1 cellular context compared by ENCODE assay signal in the genomic region with DNA sequence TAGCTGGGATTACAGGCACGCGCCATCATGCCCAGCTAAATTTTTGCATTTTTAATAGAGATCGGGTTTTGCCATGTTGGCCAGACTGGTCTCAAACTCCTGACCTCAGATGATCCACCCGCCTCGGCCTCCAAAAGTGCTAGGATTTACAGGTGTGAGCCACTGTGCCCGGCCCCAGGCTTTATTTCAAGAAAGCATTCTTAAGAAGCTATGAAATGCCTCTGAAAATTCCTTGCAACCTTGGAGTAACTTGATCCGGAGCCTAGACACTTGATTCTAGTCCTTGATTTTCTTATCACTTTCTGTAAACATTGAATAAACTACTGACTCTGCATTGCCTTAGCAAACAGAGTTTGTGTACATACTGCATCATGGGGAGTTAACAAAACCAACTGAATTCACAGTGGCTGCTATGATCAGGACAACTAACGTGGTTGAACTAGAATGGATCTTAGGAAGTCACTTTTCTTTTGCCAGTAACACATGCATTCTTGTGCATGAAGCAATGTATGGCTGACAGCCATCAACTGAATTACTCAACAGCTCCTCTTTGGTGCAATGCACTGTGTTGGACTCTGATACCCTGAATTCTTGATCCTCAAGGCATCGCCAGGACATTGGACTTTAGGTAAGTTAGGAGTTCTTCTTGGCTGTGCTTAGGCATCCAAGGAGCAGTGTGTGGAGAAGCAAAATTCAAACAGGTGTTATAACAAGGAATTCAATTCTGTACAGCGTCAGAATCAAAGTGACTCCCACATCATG.
TF ChIP-seq lines count a peak whose summit lies in the region.

No MANE protein-coding gene starts in this region.

TF ChIP-seq in HepG2, 621 proteins besides CTCF, POLR2A, EP300 and RAD21 (continued from another document and continues in another):
- TF ChIP-seq ZNF678 (CRISPR knock-in tag; IDR thresholded peaks at IDR 0.05) (no peak), ZNF251 (CRISPR knock-in tag; IDR thresholded peaks at IDR 0.05) (no peak), SRSF1 (optimal IDR thresholded peaks at IDR 0.05; ENCODE audit: low read depth, low read length) (no peak), FOXA1 (IDR thresholded peaks at IDR 0.05) (peak; percentile 97), FOXA1 (CRISPR knock-in tag; IDR thresholded peaks at IDR 0.05) (peak; percentile 99), MAFK (conservative IDR thresholded peaks at IDR 0.05 in 1 of 2, IDR thresholded peaks at IDR 0.05 in 1 of 2; ENCODE audit: low read length in 2 of 2) (peak; percentile 81 to 86), ISL2 (CRISPR knock-in tag; IDR thresholded peaks at IDR 0.05) (peak; percentile 97), ZNF343 (CRISPR knock-in tag; IDR thresholded peaks at IDR 0.05) (no peak), ZSCAN22 (CRISPR knock-in tag; IDR thresholded peaks at IDR 0.05) (no peak), ZNF790 (CRISPR knock-in tag; IDR thresholded peaks at IDR 0.05; ENCODE audit: borderline replicate concordance) (no peak; the same call in 1 of the 2 replicates), ZNF546 (CRISPR knock-in tag; conservative IDR thresholded peaks at IDR 0.05) (no peak), NFE2L1 (CRISPR knock-in tag; IDR thresholded peaks at IDR 0.05; ENCODE audit: borderline replicate concordance) (no peak), RBM39 (IDR thresholded peaks at IDR 0.05; ENCODE audit: low read depth, low read length, poor library complexity, severe bottlenecking) (no peak), ZNF619 (CRISPR knock-in tag; IDR thresholded peaks at IDR 0.05) (no peak), POGZ (CRISPR knock-in tag; IDR thresholded peaks at IDR 0.05) (peak; percentile 92), ADNP (CRISPR knock-in tag; IDR thresholded peaks at IDR 0.05) (no peak), KLF15 (CRISPR knock-in tag; IDR thresholded peaks at IDR 0.05; ENCODE audit: borderline replicate concordance) (no peak), ZNF432 (CRISPR knock-in tag; IDR thresholded peaks at IDR 0.05; ENCODE audit: borderline replicate concordance) (no peak), ZNF230 (CRISPR knock-in tag; IDR thresholded peaks at IDR 0.05) (peak; percentile 86; the same call in 1 of the 2 replicates), NFRKB (IDR thresholded peaks at IDR 0.05) (no peak), MLLT10 (CRISPR knock-in tag; IDR thresholded peaks at IDR 0.05) (no peak), ZNF768 (CRISPR knock-in tag; IDR thresholded peaks at IDR 0.05) (no peak), HMGA1 (CRISPR knock-in tag; conservative IDR thresholded peaks at IDR 0.05) (no peak), PLRG1 (conservative IDR thresholded peaks at IDR 0.05) (no peak), HOXA9 (CRISPR knock-in tag; IDR thresholded peaks at IDR 0.05; ENCODE audit: borderline replicate concordance) (peak; percentile 46; the same call in 1 of the 2 replicates)
- TF ChIP-seq, protein P1, sequence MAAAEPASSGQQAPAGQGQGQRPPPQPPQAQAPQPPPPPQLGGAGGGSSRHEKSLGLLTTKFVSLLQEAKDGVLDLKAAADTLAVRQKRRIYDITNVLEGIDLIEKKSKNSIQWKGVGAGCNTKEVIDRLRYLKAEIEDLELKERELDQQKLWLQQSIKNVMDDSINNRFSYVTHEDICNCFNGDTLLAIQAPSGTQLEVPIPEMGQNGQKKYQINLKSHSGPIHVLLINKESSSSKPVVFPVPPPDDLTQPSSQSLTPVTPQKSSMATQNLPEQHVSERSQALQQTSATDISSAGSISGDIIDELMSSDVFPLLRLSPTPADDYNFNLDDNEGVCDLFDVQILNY (CRISPR knock-in tag; conservative IDR thresholded peaks at IDR 0.05): no peak
- TF ChIP-seq, protein P2, sequence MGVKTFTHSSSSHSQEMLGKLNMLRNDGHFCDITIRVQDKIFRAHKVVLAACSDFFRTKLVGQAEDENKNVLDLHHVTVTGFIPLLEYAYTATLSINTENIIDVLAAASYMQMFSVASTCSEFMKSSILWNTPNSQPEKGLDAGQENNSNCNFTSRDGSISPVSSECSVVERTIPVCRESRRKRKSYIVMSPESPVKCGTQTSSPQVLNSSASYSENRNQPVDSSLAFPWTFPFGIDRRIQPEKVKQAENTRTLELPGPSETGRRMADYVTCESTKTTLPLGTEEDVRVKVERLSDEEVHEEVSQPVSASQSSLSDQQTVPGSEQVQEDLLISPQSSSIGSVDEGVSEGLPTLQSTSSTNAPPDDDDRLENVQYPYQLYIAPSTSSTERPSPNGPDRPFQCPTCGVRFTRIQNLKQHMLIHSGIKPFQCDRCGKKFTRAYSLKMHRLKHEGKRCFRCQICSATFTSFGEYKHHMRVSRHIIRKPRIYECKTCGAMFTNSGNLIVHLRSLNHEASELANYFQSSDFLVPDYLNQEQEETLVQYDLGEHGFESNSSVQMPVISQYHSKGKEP (CRISPR knock-in tag; IDR thresholded peaks at IDR 0.05): no peak
- TF ChIP-seq, protein P3, sequence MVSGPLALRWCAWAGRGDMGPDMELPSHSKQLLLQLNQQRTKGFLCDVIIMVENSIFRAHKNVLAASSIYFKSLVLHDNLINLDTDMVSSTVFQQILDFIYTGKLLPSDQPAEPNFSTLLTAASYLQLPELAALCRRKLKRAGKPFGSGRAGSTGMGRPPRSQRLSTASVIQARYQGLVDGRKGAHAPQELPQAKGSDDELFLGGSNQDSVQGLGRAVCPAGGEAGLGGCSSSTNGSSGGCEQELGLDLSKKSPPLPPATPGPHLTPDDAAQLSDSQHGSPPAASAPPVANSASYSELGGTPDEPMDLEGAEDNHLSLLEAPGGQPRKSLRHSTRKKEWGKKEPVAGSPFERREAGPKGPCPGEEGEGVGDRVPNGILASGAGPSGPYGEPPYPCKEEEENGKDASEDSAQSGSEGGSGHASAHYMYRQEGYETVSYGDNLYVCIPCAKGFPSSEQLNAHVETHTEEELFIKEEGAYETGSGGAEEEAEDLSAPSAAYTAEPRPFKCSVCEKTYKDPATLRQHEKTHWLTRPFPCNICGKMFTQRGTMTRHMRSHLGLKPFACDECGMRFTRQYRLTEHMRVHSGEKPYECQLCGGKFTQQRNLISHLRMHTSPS (CRISPR knock-in tag; IDR thresholded peaks at IDR 0.05; ENCODE audit: low read depth): peak; percentile 73; the same call in 1 of the 2 replicates
- TF ChIP-seq, protein P4, sequence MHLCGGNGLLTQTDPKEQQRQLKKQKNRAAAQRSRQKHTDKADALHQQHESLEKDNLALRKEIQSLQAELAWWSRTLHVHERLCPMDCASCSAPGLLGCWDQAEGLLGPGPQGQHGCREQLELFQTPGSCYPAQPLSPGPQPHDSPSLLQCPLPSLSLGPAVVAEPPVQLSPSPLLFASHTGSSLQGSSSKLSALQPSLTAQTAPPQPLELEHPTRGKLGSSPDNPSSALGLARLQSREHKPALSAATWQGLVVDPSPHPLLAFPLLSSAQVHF (CRISPR knock-in tag; IDR thresholded peaks at IDR 0.05): no peak
- TF ChIP-seq, protein P5, sequence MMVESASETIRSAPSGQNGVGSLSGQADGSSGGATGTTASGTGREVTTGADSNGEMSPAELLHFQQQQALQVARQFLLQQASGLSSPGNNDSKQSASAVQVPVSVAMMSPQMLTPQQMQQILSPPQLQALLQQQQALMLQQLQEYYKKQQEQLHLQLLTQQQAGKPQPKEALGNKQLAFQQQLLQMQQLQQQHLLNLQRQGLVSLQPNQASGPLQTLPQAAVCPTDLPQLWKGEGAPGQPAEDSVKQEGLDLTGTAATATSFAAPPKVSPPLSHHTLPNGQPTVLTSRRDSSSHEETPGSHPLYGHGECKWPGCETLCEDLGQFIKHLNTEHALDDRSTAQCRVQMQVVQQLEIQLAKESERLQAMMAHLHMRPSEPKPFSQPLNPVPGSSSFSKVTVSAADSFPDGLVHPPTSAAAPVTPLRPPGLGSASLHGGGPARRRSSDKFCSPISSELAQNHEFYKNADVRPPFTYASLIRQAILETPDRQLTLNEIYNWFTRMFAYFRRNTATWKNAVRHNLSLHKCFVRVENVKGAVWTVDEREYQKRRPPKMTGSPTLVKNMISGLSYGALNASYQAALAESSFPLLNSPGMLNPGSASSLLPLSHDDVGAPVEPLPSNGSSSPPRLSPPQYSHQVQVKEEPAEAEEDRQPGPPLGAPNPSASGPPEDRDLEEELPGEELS (CRISPR knock-in tag; IDR thresholded peaks at IDR 0.05): peak; percentile 96
- TF ChIP-seq, protein P6, sequence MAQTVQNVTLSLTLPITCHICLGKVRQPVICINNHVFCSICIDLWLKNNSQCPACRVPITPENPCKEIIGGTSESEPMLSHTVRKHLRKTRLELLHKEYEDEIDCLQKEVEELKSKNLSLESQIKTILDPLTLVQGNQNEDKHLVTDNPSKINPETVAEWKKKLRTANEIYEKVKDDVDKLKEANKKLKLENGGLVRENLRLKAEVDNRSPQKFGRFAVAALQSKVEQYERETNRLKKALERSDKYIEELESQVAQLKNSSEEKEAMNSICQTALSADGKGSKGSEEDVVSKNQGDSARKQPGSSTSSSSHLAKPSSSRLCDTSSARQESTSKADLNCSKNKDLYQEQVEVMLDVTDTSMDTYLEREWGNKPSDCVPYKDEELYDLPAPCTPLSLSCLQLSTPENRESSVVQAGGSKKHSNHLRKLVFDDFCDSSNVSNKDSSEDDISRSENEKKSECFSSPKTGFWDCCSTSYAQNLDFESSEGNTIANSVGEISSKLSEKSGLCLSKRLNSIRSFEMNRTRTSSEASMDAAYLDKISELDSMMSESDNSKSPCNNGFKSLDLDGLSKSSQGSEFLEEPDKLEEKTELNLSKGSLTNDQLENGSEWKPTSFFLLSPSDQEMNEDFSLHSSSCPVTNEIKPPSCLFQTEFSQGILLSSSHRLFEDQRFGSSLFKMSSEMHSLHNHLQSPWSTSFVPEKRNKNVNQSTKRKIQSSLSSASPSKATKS (CRISPR knock-in tag; IDR thresholded peaks at IDR 0.05): 0 out of 2 replicates have a peak, but pooled peaks have one; percentile 46
- TF ChIP-seq, protein P7, sequence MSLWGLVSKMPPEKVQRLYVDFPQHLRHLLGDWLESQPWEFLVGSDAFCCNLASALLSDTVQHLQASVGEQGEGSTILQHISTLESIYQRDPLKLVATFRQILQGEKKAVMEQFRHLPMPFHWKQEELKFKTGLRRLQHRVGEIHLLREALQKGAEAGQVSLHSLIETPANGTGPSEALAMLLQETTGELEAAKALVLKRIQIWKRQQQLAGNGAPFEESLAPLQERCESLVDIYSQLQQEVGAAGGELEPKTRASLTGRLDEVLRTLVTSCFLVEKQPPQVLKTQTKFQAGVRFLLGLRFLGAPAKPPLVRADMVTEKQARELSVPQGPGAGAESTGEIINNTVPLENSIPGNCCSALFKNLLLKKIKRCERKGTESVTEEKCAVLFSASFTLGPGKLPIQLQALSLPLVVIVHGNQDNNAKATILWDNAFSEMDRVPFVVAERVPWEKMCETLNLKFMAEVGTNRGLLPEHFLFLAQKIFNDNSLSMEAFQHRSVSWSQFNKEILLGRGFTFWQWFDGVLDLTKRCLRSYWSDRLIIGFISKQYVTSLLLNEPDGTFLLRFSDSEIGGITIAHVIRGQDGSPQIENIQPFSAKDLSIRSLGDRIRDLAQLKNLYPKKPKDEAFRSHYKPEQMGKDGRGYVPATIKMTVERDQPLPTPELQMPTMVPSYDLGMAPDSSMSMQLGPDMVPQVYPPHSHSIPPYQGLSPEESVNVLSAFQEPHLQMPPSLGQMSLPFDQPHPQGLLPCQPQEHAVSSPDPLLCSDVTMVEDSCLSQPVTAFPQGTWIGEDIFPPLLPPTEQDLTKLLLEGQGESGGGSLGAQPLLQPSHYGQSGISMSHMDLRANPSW (CRISPR knock-in tag; IDR thresholded peaks at IDR 0.05; ENCODE audit: borderline replicate concordance): peak; percentile 93; the same call in 1 of the 2 replicates
- TF ChIP-seq, protein P8, sequence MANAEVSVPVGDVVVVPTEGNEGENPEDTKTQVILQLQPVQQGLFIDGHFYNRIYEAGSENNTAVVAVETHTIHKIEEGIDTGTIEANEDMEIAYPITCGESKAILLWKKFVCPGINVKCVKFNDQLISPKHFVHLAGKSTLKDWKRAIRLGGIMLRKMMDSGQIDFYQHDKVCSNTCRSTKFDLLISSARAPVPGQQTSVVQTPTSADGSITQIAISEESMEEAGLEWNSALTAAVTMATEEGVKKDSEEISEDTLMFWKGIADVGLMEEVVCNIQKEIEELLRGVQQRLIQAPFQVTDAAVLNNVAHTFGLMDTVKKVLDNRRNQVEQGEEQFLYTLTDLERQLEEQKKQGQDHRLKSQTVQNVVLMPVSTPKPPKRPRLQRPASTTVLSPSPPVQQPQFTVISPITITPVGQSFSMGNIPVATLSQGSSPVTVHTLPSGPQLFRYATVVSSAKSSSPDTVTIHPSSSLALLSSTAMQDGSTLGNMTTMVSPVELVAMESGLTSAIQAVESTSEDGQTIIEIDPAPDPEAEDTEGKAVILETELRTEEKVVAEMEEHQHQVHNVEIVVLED (CRISPR knock-in tag; IDR thresholded peaks at IDR 0.05; ENCODE audit: borderline replicate concordance): peak; percentile 55; the same call in 1 of the 2 replicates
- TF ChIP-seq, protein P9, sequence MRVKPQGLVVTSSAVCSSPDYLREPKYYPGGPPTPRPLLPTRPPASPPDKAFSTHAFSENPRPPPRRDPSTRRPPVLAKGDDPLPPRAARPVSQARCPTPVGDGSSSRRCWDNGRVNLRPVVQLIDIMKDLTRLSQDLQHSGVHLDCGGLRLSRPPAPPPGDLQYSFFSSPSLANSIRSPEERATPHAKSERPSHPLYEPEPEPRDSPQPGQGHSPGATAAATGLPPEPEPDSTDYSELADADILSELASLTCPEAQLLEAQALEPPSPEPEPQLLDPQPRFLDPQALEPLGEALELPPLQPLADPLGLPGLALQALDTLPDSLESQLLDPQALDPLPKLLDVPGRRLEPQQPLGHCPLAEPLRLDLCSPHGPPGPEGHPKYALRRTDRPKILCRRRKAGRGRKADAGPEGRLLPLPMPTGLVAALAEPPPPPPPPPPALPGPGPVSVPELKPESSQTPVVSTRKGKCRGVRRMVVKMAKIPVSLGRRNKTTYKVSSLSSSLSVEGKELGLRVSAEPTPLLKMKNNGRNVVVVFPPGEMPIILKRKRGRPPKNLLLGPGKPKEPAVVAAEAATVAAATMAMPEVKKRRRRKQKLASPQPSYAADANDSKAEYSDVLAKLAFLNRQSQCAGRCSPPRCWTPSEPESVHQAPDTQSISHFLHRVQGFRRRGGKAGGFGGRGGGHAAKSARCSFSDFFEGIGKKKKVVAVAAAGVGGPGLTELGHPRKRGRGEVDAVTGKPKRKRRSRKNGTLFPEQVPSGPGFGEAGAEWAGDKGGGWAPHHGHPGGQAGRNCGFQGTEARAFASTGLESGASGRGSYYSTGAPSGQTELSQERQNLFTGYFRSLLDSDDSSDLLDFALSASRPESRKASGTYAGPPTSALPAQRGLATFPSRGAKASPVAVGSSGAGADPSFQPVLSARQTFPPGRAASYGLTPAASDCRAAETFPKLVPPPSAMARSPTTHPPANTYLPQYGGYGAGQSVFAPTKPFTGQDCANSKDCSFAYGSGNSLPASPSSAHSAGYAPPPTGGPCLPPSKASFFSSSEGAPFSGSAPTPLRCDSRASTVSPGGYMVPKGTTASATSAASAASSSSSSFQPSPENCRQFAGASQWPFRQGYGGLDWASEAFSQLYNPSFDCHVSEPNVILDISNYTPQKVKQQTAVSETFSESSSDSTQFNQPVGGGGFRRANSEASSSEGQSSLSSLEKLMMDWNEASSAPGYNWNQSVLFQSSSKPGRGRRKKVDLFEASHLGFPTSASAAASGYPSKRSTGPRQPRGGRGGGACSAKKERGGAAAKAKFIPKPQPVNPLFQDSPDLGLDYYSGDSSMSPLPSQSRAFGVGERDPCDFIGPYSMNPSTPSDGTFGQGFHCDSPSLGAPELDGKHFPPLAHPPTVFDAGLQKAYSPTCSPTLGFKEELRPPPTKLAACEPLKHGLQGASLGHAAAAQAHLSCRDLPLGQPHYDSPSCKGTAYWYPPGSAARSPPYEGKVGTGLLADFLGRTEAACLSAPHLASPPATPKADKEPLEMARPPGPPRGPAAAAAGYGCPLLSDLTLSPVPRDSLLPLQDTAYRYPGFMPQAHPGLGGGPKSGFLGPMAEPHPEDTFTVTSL (CRISPR knock-in tag; IDR thresholded peaks at IDR 0.05; ENCODE audit: borderline replicate concordance): peak; percentile 99
